Comparison of ENCODE assay signal across 9 cellular contexts in the genomic region with DNA sequence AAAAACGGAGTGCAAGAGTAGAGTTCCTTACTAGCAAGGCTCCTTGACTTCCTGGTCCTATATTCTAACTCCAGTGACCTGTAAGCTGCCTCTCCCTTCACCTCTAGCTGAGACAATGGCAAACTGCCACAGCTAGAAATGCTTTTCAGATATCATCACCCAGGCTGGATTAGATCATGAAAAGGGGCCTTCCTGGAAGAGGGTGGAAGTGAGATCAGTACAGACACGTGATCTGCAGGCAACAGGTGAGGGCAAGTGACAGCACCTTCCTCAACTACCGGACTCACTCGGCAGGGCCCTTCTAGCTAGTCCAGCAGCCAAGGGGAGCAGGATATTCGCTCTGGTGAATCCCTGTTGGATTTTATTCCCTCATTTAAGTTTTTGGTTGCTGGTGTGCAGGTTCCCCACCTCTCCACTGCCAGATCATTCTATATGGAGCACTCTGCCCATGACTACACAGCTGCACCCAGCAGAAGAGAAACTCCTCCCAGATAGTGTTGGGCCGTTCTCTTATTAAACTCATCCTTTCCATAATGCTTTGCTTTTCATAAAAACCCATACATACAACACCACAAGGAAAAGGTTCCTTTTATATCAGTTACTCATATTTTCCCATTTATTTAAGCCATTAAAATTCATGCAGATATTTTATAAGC. TPM values are rescaled to one million over a fixed set of nuclear protein-coding genes. Genes with fewer than 3 reads are reported as not detected.
DNase-seq lines count a peak whose midpoint lies in the region; ATAC-seq and TF ChIP-seq lines count a peak whose summit lies in the region.
"Had no signal": no experiment of that assay in that cellular context is flagged by ENCODE, and none has a peak within 500 bp of the region (broad histone marks: within the 10 kb centered on the region; RNA-seq: fewer than 3 reads in every experiment).

No MANE protein-coding gene starts in this region.

- H3K4me1 Mint-ChIP-seq in activated naive CD4-positive, alpha-beta T cell treated with anti-CD3 and anti-CD28 coated beads, Interleukin-2, amount 10 ng/mL, durations not matched to agents 7 days and 5 days = peaks cover 34% of the 10 kb centered on the region

- no peaks in the 10 kb centered on the region for H3K9me3 Mint-ChIP-seq in activated naive CD4-positive, alpha-beta T cell treated with anti-CD3 and anti-CD28 coated beads, Interleukin-2, amount 10 ng/mL, durations not matched to agents 7 days and 5 days

- H3K27ac Mint-ChIP-seq in activated naive CD4-positive, alpha-beta T cell treated with anti-CD3 and anti-CD28 coated beads, Interleukin-2, amount 10 ng/mL, durations not matched to agents 7 days and 5 days = peak overlapping the region; percentile 42

- H3K27ac ChIP-seq in lower lobe of right lung (no peak overlapping the region), vagina (peak overlapping the region; percentile 58)

- CTCF ChIA-PET in activated naive CD4-positive, alpha-beta T cell treated with anti-CD3 and anti-CD28 coated beads, Interleukin-2, amount 10 ng/mL, durations not matched to agents 7 days and 5 days (lab: Charles Lee) = interaction anchor here (1.0 to 5.1 kb wide), 5 partner anchors 11 to 129 kb away, joined by 3 to 18 read pairs (median 16); no protein-coding TSS in a partner anchor

- H3K27me3 Mint-ChIP-seq in activated naive CD4-positive, alpha-beta T cell treated with anti-CD3 and anti-CD28 coated beads, Interleukin-2, amount 10 ng/mL, durations not matched to agents 7 days and 5 days = no peaks in the 10 kb centered on the region

- H3K9me3 ChIP-seq in lower lobe of right lung (no peaks in the 10 kb centered on the region), vagina (no peaks in the 10 kb centered on the region)

- in situ Hi-C loops in astrocyte of the spinal cord (cut with HindIII; ENCODE audit: low sequenced_read_pairs) = loop anchor here (25.0 kb wide), 1 partner anchor 119 kb away; the partner anchor contains the start of gene GDF5

- no peak overlapping the region for H3K4me3 Mint-ChIP-seq in activated naive CD4-positive, alpha-beta T cell treated with anti-CD3 and anti-CD28 coated beads, Interleukin-2, amount 10 ng/mL, durations not matched to agents 7 days and 5 days

- ATAC-seq in lower lobe of right lung (peak; percentile 74 to 90), HG03095 (IDR thresholded peaks at IDR 0.05; ENCODE audit: unreplicated experiment) (no peak), HG03571 (IDR thresholded peaks at IDR 0.05; ENCODE audit: unreplicated experiment) (no peak)

- H3K4me1 ChIP-seq in lower lobe of right lung (peaks cover 4% of the 10 kb centered on the region), vagina (peaks cover 25% of the 10 kb centered on the region)

- peaks cover 5% of the 10 kb centered on the region for H3K36me3 Mint-ChIP-seq in activated naive CD4-positive, alpha-beta T cell treated with anti-CD3 and anti-CD28 coated beads, Interleukin-2, amount 10 ng/mL, durations not matched to agents 7 days and 5 days

- H3K27me3 ChIP-seq in lower lobe of right lung (ENCODE audit: low read depth) (no peaks in the 10 kb centered on the region), vagina (no peaks in the 10 kb centered on the region)

- TF ChIP-seq POLR2A in vagina (IDR thresholded peaks at IDR 0.05) = no peak

- H3K4me3 ChIP-seq in astrocyte of the spinal cord (ENCODE audit: low read depth, low read length) (no peak overlapping the region), lower lobe of right lung (no peak overlapping the region), vagina (no peak overlapping the region)

- intact Hi-C loops in lower lobe of right lung (cut with DNase I) (no loop called here), vagina (cut with DNase I) (no loop called here)

- TF ChIP-seq CTCF in astrocyte of the spinal cord (IDR thresholded peaks at IDR 0.05; ENCODE audit: low read depth, low read length) (no peak), lower lobe of right lung (IDR thresholded peaks at IDR 0.05) (no peak), vagina (IDR thresholded peaks at IDR 0.05) (no peak)

- H3K36me3 ChIP-seq in lower lobe of right lung = peaks cover 11% of the 10 kb centered on the region
- peaks cover 0 to 4% of the 10 kb centered on the region in 2 donors for H3K36me3 ChIP-seq in vagina

- no peak for DNase-seq in activated naive CD4-positive, alpha-beta T cell treated with anti-CD3 and anti-CD28 coated beads, Interleukin-2, amount 10 ng/mL, durations not matched to agents 7 days and 5 days
- DNase-seq in activated naive CD4-positive, alpha-beta T cell treated with Interleukin-2 at 50 U/mL for 16 hours = no peak
- DNase-seq in astrocyte of the spinal cord (ENCODE audit: low read depth, low spot score) (peak; percentile 86), lower lobe of right lung (no peak), vagina (ENCODE audit: extremely low spot score in 2 of 2) (no peak), NCI-H82 treated with DMSO at 0.1 percent for 48 hours (lab: John Stamatoyannopoulos, UW; ENCODE audit: unreplicated experiment) (no peak)

RNA-seq across cellular contexts. Expression of gene FAM83C, which starts 26.4 kb away (rescaled TPM):
- not detected for total RNA-seq in lower lobe of right lung
- 16.9 TPM for total RNA-seq in vagina
- total RNA-seq: T-helper 2 cell treated with Interferon-gamma antibody and Interleukin-4, amounts not matched to agents 100 ng/mL and 5 ng/mL, for 36 hours had no signal

RNA-seq across cellular contexts. Expression of gene EIF6, which starts 34.1 kb away (rescaled TPM):
- total RNA-seq in lower lobe of right lung (72.6 TPM), vagina (124 TPM)

RNA-seq across cellular contexts. Expression of gene MMP24OS, which starts 40.7 kb away (rescaled TPM):
- total RNA-seq in lower lobe of right lung (78.7 TPM), vagina (36.8 TPM)

Comparison
In these comparisons a context has a peak if more than half of its experiments do, and no peak if none do; other contexts are left out.
1. ATAC-seq: peak in lower lobe of right lung (2 of 2); none in HG03095 (single experiment) and HG03571 (single experiment).
2. RNA of gene FAM83C, which starts 26.4 kb away (total RNA-seq): 16.9 TPM in vagina (single experiment); not detected in lower lobe of right lung (single experiment); every median in the first group is over 10 times any median in the second.